In the genomic region with DNA sequence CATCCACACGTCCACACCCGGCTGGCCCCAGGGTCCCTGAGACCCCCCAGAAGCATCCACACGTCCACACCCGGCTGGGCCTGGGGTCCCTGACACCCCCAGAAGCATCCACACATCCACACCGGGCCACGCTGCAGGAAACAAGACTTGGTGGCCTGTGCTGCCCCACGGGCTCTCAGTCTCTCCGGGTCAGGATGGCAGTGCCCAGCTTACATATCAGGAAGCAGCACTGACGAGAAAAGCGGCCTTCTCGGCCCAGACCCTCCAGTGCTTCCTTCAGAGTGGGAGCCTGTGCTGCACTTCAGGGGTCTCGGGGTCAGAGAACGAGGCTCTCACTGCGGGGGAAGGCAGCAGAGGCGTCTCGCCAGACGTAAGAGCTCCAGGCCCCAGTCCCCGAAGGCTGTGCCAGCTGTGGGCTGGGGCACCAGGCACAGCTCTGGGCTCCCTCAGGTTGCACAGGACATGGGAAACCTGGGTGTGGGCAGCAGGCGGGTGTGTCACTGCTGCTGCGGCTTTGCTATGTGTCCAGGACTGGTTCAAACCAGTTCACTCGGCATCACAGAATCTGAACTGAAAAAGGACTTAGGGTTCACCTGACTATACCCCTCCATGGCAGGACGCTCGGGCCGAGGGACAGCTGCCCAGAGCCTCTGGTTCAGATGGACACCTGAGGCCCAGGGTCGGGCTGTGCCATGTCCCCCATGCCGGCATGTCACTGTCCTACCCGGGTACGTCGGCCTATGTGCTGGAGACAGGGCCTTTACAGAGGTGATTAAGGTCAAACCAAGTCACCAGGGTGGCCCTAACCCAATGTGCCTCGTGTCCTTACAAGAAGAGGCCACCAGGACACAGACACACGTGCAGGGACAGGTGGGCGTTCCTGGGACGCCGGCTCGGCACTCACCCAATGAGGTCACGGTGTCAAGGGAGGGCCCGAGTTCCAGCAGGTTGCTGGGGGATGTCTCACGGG, we compare ENCODE assay signal across 1 cellular context.
TF ChIP-seq lines count a peak whose summit lies in the region.

No MANE protein-coding gene starts in this region.

TF ChIP-seq in HepG2, 621 proteins besides CTCF, POLR2A, EP300 and RAD21:
- no peak for TF ChIP-seq MTA3 (CRISPR knock-in tag; IDR thresholded peaks at IDR 0.05)
- TF ChIP-seq, protein P1, sequence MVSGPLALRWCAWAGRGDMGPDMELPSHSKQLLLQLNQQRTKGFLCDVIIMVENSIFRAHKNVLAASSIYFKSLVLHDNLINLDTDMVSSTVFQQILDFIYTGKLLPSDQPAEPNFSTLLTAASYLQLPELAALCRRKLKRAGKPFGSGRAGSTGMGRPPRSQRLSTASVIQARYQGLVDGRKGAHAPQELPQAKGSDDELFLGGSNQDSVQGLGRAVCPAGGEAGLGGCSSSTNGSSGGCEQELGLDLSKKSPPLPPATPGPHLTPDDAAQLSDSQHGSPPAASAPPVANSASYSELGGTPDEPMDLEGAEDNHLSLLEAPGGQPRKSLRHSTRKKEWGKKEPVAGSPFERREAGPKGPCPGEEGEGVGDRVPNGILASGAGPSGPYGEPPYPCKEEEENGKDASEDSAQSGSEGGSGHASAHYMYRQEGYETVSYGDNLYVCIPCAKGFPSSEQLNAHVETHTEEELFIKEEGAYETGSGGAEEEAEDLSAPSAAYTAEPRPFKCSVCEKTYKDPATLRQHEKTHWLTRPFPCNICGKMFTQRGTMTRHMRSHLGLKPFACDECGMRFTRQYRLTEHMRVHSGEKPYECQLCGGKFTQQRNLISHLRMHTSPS (CRISPR knock-in tag; IDR thresholded peaks at IDR 0.05; ENCODE audit: low read depth), result no peak
- TF ChIP-seq ZNF292 (CRISPR knock-in tag; IDR thresholded peaks at IDR 0.05; ENCODE audit: borderline replicate concordance, low read depth), result no peak
- TF ChIP-seq, protein P2, sequence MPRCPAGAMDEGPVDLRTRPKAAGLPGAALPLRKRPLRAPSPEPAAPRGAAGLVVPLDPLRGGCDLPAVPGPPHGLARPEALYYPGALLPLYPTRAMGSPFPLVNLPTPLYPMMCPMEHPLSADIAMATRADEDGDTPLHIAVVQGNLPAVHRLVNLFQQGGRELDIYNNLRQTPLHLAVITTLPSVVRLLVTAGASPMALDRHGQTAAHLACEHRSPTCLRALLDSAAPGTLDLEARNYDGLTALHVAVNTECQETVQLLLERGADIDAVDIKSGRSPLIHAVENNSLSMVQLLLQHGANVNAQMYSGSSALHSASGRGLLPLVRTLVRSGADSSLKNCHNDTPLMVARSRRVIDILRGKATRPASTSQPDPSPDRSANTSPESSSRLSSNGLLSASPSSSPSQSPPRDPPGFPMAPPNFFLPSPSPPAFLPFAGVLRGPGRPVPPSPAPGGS (CRISPR knock-in tag; IDR thresholded peaks at IDR 0.05), result no peak
- no peak for TF ChIP-seq ETV6 (CRISPR knock-in tag; conservative IDR thresholded peaks at IDR 0.05)
- TF ChIP-seq ZFYVE20 (CRISPR knock-in tag; IDR thresholded peaks at IDR 0.05; ENCODE audit: borderline replicate concordance, low read depth), result no peak
- no peak for TF ChIP-seq ATF1 (CRISPR knock-in tag; IDR thresholded peaks at IDR 0.05)
- TF ChIP-seq AGO2 (optimal IDR thresholded peaks at IDR 0.05; ENCODE audit: low read depth, low read length), result peak; percentile 60
- TF ChIP-seq TP53 (CRISPR knock-in tag; conservative IDR thresholded peaks at IDR 0.05), result no peak
- no peak for TF ChIP-seq ZNF7 (CRISPR knock-in tag; IDR thresholded peaks at IDR 0.05)
- TF ChIP-seq ZNF253 (CRISPR knock-in tag; IDR thresholded peaks at IDR 0.05; ENCODE audit: borderline replicate concordance), result no peak
- TF ChIP-seq ONECUT2 (CRISPR knock-in tag; IDR thresholded peaks at IDR 0.05), result no peak
- TF ChIP-seq SMARCE1 (IDR thresholded peaks at IDR 0.05; ENCODE audit: borderline replicate concordance), result no peak
- TF ChIP-seq, protein P3, sequence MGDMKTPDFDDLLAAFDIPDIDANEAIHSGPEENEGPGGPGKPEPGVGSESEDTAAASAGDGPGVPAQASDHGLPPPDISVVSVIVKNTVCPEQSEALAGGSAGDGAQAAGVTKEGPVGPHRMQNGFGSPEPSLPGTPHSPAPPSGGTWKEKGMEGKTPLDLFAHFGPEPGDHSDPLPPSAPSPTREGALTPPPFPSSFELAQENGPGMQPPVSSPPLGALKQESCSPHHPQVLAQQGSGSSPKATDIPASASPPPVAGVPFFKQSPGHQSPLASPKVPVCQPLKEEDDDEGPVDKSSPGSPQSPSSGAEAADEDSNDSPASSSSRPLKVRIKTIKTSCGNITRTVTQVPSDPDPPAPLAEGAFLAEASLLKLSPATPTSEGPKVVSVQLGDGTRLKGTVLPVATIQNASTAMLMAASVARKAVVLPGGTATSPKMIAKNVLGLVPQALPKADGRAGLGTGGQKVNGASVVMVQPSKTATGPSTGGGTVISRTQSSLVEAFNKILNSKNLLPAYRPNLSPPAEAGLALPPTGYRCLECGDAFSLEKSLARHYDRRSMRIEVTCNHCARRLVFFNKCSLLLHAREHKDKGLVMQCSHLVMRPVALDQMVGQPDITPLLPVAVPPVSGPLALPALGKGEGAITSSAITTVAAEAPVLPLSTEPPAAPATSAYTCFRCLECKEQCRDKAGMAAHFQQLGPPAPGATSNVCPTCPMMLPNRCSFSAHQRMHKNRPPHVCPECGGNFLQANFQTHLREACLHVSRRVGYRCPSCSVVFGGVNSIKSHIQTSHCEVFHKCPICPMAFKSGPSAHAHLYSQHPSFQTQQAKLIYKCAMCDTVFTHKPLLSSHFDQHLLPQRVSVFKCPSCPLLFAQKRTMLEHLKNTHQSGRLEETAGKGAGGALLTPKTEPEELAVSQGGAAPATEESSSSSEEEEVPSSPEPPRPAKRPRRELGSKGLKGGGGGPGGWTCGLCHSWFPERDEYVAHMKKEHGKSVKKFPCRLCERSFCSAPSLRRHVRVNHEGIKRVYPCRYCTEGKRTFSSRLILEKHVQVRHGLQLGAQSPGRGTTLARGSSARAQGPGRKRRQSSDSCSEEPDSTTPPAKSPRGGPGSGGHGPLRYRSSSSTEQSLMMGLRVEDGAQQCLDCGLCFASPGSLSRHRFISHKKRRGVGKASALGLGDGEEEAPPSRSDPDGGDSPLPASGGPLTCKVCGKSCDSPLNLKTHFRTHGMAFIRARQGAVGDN (CRISPR knock-in tag; IDR thresholded peaks at IDR 0.05), result 0 out of 2 replicates have a peak, but pooled peaks have one; percentile 8
- no peak for TF ChIP-seq PITX1 (CRISPR knock-in tag; IDR thresholded peaks at IDR 0.05)
- TF ChIP-seq, protein P4, sequence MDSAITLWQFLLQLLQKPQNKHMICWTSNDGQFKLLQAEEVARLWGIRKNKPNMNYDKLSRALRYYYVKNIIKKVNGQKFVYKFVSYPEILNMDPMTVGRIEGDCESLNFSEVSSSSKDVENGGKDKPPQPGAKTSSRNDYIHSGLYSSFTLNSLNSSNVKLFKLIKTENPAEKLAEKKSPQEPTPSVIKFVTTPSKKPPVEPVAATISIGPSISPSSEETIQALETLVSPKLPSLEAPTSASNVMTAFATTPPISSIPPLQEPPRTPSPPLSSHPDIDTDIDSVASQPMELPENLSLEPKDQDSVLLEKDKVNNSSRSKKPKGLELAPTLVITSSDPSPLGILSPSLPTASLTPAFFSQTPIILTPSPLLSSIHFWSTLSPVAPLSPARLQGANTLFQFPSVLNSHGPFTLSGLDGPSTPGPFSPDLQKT (CRISPR knock-in tag; IDR thresholded peaks at IDR 0.05; ENCODE audit: borderline replicate concordance), result peak; percentile 38; the same call in 1 of the 2 replicates
- no peak for TF ChIP-seq NFKB2 (CRISPR knock-in tag; IDR thresholded peaks at IDR 0.05; ENCODE audit: borderline replicate concordance)
- TF ChIP-seq TBL1XR1 (IDR thresholded peaks at IDR 0.05; ENCODE audit: borderline replicate concordance, low read length, partially characterized antibody), result no peak
- TF ChIP-seq MEIS2 (CRISPR knock-in tag; IDR thresholded peaks at IDR 0.05), result no peak
- no peak for TF ChIP-seq NAIF1 (CRISPR knock-in tag; IDR thresholded peaks at IDR 0.05; ENCODE audit: borderline replicate concordance)
- TF ChIP-seq ZFX (CRISPR knock-in tag; IDR thresholded peaks at IDR 0.05; ENCODE audit: low read depth), result no peak
- no peak for TF ChIP-seq STAT5B (CRISPR knock-in tag; IDR thresholded peaks at IDR 0.05)
- TF ChIP-seq ZNF703 (CRISPR knock-in tag; IDR thresholded peaks at IDR 0.05; ENCODE audit: borderline replicate concordance), result no peak
- TF ChIP-seq, protein P5, sequence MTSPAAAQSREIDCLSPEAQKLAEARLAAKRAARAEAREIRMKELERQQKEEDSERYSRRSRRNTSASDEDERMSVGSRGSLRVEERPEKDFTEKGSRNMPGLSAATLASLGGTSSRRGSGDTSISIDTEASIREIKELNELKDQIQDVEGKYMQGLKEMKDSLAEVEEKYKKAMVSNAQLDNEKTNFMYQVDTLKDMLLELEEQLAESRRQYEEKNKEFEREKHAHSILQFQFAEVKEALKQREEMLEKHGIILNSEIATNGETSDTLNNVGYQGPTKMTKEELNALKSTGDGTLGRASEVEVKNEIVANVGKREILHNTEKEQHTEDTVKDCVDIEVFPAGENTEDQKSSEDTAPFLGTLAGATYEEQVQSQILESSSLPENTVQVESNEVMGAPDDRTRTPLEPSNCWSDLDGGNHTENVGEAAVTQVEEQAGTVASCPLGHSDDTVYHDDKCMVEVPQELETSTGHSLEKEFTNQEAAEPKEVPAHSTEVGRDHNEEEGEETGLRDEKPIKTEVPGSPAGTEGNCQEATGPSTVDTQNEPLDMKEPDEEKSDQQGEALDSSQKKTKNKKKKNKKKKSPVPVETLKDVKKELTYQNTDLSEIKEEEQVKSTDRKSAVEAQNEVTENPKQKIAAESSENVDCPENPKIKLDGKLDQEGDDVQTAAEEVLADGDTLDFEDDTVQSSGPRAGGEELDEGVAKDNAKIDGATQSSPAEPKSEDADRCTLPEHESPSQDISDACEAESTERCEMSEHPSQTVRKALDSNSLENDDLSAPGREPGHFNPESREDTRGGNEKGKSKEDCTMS (CRISPR knock-in tag; conservative IDR thresholded peaks at IDR 0.05), result no peak
- TF ChIP-seq, protein P6, sequence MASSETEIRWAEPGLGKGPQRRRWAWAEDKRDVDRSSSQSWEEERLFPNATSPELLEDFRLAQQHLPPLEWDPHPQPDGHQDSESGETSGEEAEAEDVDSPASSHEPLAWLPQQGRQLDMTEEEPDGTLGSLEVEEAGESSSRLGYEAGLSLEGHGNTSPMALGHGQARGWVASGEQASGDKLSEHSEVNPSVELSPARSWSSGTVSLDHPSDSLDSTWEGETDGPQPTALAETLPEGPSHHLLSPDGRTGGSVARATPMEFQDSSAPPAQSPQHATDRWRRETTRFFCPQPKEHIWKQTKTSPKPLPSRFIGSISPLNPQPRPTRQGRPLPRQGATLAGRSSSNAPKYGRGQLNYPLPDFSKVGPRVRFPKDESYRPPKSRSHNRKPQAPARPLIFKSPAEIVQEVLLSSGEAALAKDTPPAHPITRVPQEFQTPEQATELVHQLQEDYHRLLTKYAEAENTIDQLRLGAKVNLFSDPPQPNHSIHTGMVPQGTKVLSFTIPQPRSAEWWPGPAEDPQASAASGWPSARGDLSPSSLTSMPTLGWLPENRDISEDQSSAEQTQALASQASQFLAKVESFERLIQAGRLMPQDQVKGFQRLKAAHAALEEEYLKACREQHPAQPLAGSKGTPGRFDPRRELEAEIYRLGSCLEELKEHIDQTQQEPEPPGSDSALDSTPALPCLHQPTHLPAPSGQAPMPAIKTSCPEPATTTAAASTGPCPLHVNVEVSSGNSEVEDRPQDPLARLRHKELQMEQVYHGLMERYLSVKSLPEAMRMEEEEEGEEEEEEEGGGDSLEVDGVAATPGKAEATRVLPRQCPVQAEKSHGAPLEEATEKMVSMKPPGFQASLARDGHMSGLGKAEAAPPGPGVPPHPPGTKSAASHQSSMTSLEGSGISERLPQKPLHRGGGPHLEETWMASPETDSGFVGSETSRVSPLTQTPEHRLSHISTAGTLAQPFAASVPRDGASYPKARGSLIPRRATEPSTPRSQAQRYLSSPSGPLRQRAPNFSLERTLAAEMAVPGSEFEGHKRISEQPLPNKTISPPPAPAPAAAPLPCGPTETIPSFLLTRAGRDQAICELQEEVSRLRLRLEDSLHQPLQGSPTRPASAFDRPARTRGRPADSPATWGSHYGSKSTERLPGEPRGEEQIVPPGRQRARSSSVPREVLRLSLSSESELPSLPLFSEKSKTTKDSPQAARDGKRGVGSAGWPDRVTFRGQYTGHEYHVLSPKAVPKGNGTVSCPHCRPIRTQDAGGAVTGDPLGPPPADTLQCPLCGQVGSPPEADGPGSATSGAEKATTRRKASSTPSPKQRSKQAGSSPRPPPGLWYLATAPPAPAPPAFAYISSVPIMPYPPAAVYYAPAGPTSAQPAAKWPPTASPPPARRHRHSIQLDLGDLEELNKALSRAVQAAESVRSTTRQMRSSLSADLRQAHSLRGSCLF (CRISPR knock-in tag; IDR thresholded peaks at IDR 0.05; ENCODE audit: borderline replicate concordance), result no peak
